In genomic region chr4:48129307-48130014, GRCh38 we compare ENCODE assay signal across 8 cellular contexts. TPM values are rescaled to one million over a fixed set of nuclear protein-coding genes. Genes with fewer than 3 reads are reported as not detected.
A peak's percentile ranks its signal among the peaks of the same experiment; 100 is the strongest.
DNase-seq lines count a peak whose midpoint lies in the region; ATAC-seq and TF ChIP-seq lines count a peak whose summit lies in the region.

No MANE protein-coding gene starts in this region.

- H3F3A ChIP-seq in MM.1S (ENCODE audit: insufficient read depth, low read length): peaks cover 37% of the 10 kb centered on the region

- no peak overlapping the region for H2AFZ ChIP-seq in MM.1S (ENCODE audit: low read length)

- no peaks in the 10 kb centered on the region for H3K9me2 ChIP-seq in MM.1S (replicated peaks; ENCODE audit: insufficient read depth, low read length)

- TF ChIP-seq CTCF in BJ (IDR thresholded peaks at IDR 0.05; ENCODE audit: insufficient read depth, low read depth, low read length) (peak; percentile 17; the same call in 1 of the 2 replicates), MM.1S (IDR thresholded peaks at IDR 0.05; ENCODE audit: low read length) (peak; percentile 24), mucosa of descending colon (IDR thresholded peaks at IDR 0.05) (no peak)

- CTCF ChIA-PET in BJ (lab: Yijun Ruan, JAX): interaction anchor here (0.7 to 4.7 kb wide), 4 partner anchors 10 to 20 kb away, joined by 3 to 27 read pairs (median 3); no protein-coding TSS in a partner anchor

- H4K20me1 ChIP-seq in MM.1S (ENCODE audit: insufficient read depth, low read length): 0 out of 2 replicates have a peak, but pooled peaks cover 4% of the 10 kb centered on the region

- intact Hi-C loops in mucosa of descending colon (cut with DNase I, micrococcal nuclease): no loop called here

- no peaks in the 10 kb centered on the region for H3K79me2 ChIP-seq in MM.1S (ENCODE audit: low read length)

- no peak for DNase-seq in BJ (ENCODE audit: low read depth)
- DNase-seq in MM.1S: no peak
- peak; percentile 39 for DNase-seq in activated gamma-delta T cell treated with anti-CD3 and anti-CD28 coated beads, Interleukin-2, amount 50 U/mL, for 16 hours (ENCODE audit: low read depth)
- DNase-seq in mucosa of descending colon: peak; percentile 41 to 60 (median 58)
- no peak for DNase-seq in NCI-H524 (lab: John Stamatoyannopoulos, UW)
- DNase-seq in putamen (ENCODE audit: low spot score): no peak
- DNase-seq in NCI-H2227 treated with DMSO at 0.1 percent for 48 hours (lab: John Stamatoyannopoulos, UW): no peak

- no peak overlapping the region for H3K9ac ChIP-seq in MM.1S (ENCODE audit: low read length)

- no peak overlapping the region for H3K27ac ChIP-seq in MM.1S (ENCODE audit: low read length)

- H3K36me3 ChIP-seq in BJ (ENCODE audit: control insufficient read depth, insufficient read depth, low read length): no peaks in the 10 kb centered on the region
- peaks cover 7% of the 10 kb centered on the region; the same call in 1 of the 2 replicates for H3K36me3 ChIP-seq in MM.1S (replicated peaks; ENCODE audit: insufficient read depth, low read length)
- H3K36me3 ChIP-seq in mucosa of descending colon (ENCODE audit: low read depth): no peaks in the 10 kb centered on the region

- POLR2A ChIA-PET in BJ (lab: Charles Lee): no interaction called here

- peak overlapping the region; percentile 2; the same call in 1 of the 2 replicates for H3K4me2 ChIP-seq in MM.1S (ENCODE audit: low read depth, low read length)

- H3K4me1 ChIP-seq in MM.1S (ENCODE audit: low read length) (peaks cover 26% of the 10 kb centered on the region), mucosa of descending colon (ENCODE audit: low read depth) (peaks cover 17% of the 10 kb centered on the region)

- no peaks in the 10 kb centered on the region for H3K9me3 ChIP-seq in MM.1S (replicated peaks; ENCODE audit: insufficient read depth, low read length)
- no peaks in the 10 kb centered on the region for H3K9me3 ChIP-seq in mucosa of descending colon

- H3K27me3 ChIP-seq in BJ (ENCODE audit: control insufficient read depth, insufficient read depth, low read length) (no peaks in the 10 kb centered on the region), MM.1S (replicated peaks; ENCODE audit: insufficient read depth, low read length) (no peaks in the 10 kb centered on the region)

- H3K4me3 ChIP-seq in BJ (ENCODE audit: low read depth, low read length): no peak overlapping the region
- H3K4me3 ChIP-seq in MM.1S (ENCODE audit: low read length): no peak overlapping the region
- H3K4me3 ChIP-seq in mucosa of descending colon: no peak overlapping the region

- ATAC-seq in mucosa of descending colon: peak; percentile 55
- ATAC-seq in HG03521 (IDR thresholded peaks at IDR 0.05; ENCODE audit: unreplicated experiment): no peak

RNA-seq across cellular contexts. Expression of gene TXK, which starts 4.6 kb away (rescaled TPM):
- 0.10 TPM in 1 of 2 replicates, not detected in the other for polyA plus RNA-seq in BJ (2011; rRNA removed)
- 0.33 TPM in 1 of 2 replicates, not detected in the other for polyA minus RNA-seq in BJ (2011; rRNA and poly(A)+ RNA removed)
- total RNA-seq in mucosa of descending colon: 1 to 10 TPM; 1.8 to 3.1 (median 2.4) TPM

Comparison
In these comparisons a context has a peak if more than half of its experiments do, and no peak if none do; other contexts are left out.
1. DNase-seq: peak in activated gamma-delta T cell treated with anti-CD3 and anti-CD28 coated beads, Interleukin-2, amount 50 U/mL, for 16 hours (single experiment) and mucosa of descending colon (3 of 3); none in BJ (single experiment), MM.1S (single experiment), NCI-H524 (0 of 2), putamen (single experiment) and NCI-H2227 treated with DMSO at 0.1 percent for 48 hours (single experiment).